Comparison of ENCODE assay signal across 13 cellular contexts in the genomic region with DNA sequence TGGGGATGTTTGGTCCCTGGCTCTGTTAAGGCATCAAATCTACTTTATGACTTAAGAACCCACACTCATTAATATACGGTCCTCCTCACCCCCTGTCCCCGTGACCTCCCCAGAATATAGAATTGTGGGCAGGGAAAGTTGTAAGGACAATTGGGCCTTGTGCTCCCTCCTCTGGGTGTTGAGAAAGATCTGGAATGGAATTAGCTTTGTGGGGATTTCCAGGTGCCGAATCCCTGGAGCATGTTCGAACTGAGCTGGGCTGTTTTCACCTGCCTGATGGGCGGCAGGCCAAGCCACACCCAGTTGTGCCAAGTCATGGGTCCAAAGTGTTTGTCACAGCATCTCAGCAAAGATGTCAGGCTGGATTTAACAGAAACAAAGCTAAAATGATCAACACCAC.
DNase-seq lines count a peak whose midpoint lies in the region; ATAC-seq and TF ChIP-seq lines count a peak whose summit lies in the region.
"Had no signal": no experiment of that assay in that cellular context is flagged by ENCODE, and none has a peak within 500 bp of the region (broad histone marks: within the 10 kb centered on the region; RNA-seq: fewer than 3 reads in every experiment).

No MANE protein-coding gene starts in this region.

- peak overlapping the region; percentile 39 for H2AFZ ChIP-seq in neuronal stem cell (ENCODE audit: low read length)

- no peak overlapping the region for H4K91ac ChIP-seq in neuronal stem cell (ENCODE audit: low read depth, low read length, poor library complexity)

- H3K14ac ChIP-seq in neuronal stem cell (ENCODE audit: low read length) = no peak overlapping the region

- no peak overlapping the region for H3K4ac ChIP-seq in neuronal stem cell (ENCODE audit: low read length)

- H2AK5ac ChIP-seq in neuronal stem cell (ENCODE audit: low read depth, low read length) = no peak overlapping the region

- in situ Hi-C loops in Caki2 (cut with HindIII; ENCODE audit: low pct_unique_long_range_greater_than_20kb, low sequenced_read_pairs) = loop anchor here (10.0 kb wide), 3 partner anchors 350 to 540 kb away; partner anchors contain the start of genes KLF3 and TLR6

- H2BK120ac ChIP-seq in neuronal stem cell (ENCODE audit: low read depth, low read length) = no peak overlapping the region

- H3K9me3 ChIP-seq in neuronal stem cell (replicated peaks in 1 of 2; ENCODE audit: control insufficient read depth in 2 of 2, insufficient read depth in 1 of 2, low read depth in 1 of 2, low read length in 2 of 2) (no peaks in the 10 kb centered on the region), right atrium auricular region (no peaks in the 10 kb centered on the region)
- H3K9me3 ChIP-seq: tibial artery had no signal

- no peak overlapping the region for H2BK12ac ChIP-seq in neuronal stem cell (ENCODE audit: low read length)

- H2BK15ac ChIP-seq in neuronal stem cell (ENCODE audit: low read length) = no peak overlapping the region

- TF ChIP-seq CTCF in epithelial cell of esophagus (IDR thresholded peaks at IDR 0.05; ENCODE audit: insufficient read depth, low read depth, low read length, missing control alignments) (peak; percentile 23), right atrium auricular region (IDR thresholded peaks at IDR 0.05) (no peak)

- H3K4me2 ChIP-seq in neuronal stem cell (ENCODE audit: insufficient read depth, low read length, poor library complexity, severe bottlenecking) = no peak overlapping the region

- no peak overlapping the region for H4K8ac ChIP-seq in neuronal stem cell (ENCODE audit: low read depth, low read length)

- no peaks in the 10 kb centered on the region for H3K79me1 ChIP-seq in neuronal stem cell (ENCODE audit: low read depth, low read length)

- no peak overlapping the region for H3K18ac ChIP-seq in neuronal stem cell (ENCODE audit: low read length)

- H3K4me1 ChIP-seq in neuronal stem cell (ENCODE audit: control insufficient read depth in 2 of 2, insufficient read depth in 1 of 2, low read depth in 1 of 2, low read length in 2 of 2) (peaks cover 6 to 13% of the 10 kb centered on the region in 2 donors), right atrium auricular region (peaks cover 0 to 18% of the 10 kb centered on the region in 2 donors)

- H3K23ac ChIP-seq in neuronal stem cell (ENCODE audit: low read depth, low read length, poor library complexity) = no peak overlapping the region

- WGBS in neuronal stem cell (ENCODE audit: extremely low coverage in 2 of 2, insufficient read length in 2 of 2, insufficient replicate concordance in 1 of 2), 2 donors = no CpG with 5 or more reads among the region's 5 CpGs

- H3K4me3 ChIP-seq in epithelial cell of esophagus (ENCODE audit: low read length) (no peak overlapping the region), neuronal stem cell (ENCODE audit: low read length in 2 of 2) (no peak overlapping the region), right atrium auricular region (no peak overlapping the region)
- H3K4me3 ChIP-seq: lung, tibial artery had no signal

- DNase-seq in Caki2 (ENCODE audit: low read depth) (peak; percentile 54), NCI-H69 (lab: John Stamatoyannopoulos, UW) (peak; percentile 25), epithelial cell of esophagus (ENCODE audit: low read depth) (peak; percentile 96), neuronal stem cell (ENCODE audit: low spot score) (no peak), right atrium auricular region (ENCODE audit: low spot score) (no peak), germinal center (ENCODE audit: low spot score) (no peak)
- DNase-seq in stimulated activated CD4-positive, alpha-beta T cell treated with anti-CD3 and anti-CD28 coated beads, Interleukin-4, amount 100 ng/mL, for 24 hours = no peak
- DNase-seq: activated naive CD8-positive, alpha-beta T cell treated with anti-CD3 and anti-CD28 coated beads, Interleukin-2, amount 10 ng/mL, durations not matched to agents 7 days and 5 days; NCI-H1092; OCI-M1; tibial artery had no signal

- H3K27ac ChIP-seq in neuronal stem cell (replicated peaks; ENCODE audit: low read length) (no peak overlapping the region), right atrium auricular region (no peak overlapping the region)
- H3K27ac ChIP-seq: tibial artery had no signal

- no peaks in the 10 kb centered on the region for H3K36me3 ChIP-seq in neuronal stem cell (replicated peaks in 1 of 2; ENCODE audit: control insufficient read depth in 2 of 2, insufficient read depth in 2 of 2, low read length in 2 of 2)
- no peaks in the 10 kb centered on the region for H3K36me3 ChIP-seq in right atrium auricular region
- H3K36me3 ChIP-seq: tibial artery had no signal

- ATAC-seq in HG02759 (IDR thresholded peaks at IDR 0.05; ENCODE audit: unreplicated experiment) = no peak

- no peak overlapping the region for H3K9ac ChIP-seq in neuronal stem cell (ENCODE audit: low read depth, low read length, poor library complexity)

- H2BK5ac ChIP-seq in neuronal stem cell (ENCODE audit: low read length) = no peak overlapping the region

- H3K27me3 ChIP-seq in neuronal stem cell (ENCODE audit: control insufficient read depth in 3 of 3, insufficient read depth in 3 of 3, low read depth in 1 of 3, low read length in 3 of 3) (no peaks in the 10 kb centered on the region), right atrium auricular region (no peaks in the 10 kb centered on the region)
- H3K27me3 ChIP-seq: tibial artery had no signal

Comparison
In these comparisons a context has a peak if more than half of its experiments do, and no peak if none do; other contexts are left out.
1. DNase-seq: peak in Caki2 (single experiment), NCI-H69 (single experiment) and epithelial cell of esophagus (single experiment); none in neuronal stem cell (single experiment), right atrium auricular region (single experiment), stimulated activated CD4-positive, alpha-beta T cell treated with anti-CD3 and anti-CD28 coated beads, Interleukin-4, amount 100 ng/mL, for 24 hours (single experiment) and germinal center (single experiment).